23 cellular contexts compared by ENCODE assay signal in genomic region chr7:44434201-44434600, GRCh38. TPM values are rescaled to one million over a fixed set of nuclear protein-coding genes. Genes with fewer than 3 reads are reported as not detected.
A peak's percentile ranks its signal among the peaks of the same experiment; 100 is the strongest.
DNase-seq lines count a peak whose midpoint lies in the region; ATAC-seq, FAIRE-seq and TF ChIP-seq lines count a peak whose summit lies in the region.
"Had no signal": no experiment of that assay in that cellular context is flagged by ENCODE, and none has a peak within 500 bp of the region (broad histone marks: within the 10 kb centered on the region; RNA-seq: fewer than 3 reads in every experiment).

No MANE protein-coding gene starts in this region.

- H3K36me3 Mint-ChIP-seq in activated naive CD8-positive, alpha-beta T cell treated with anti-CD3 and anti-CD28 coated beads for 36 hours: peaks cover 20% of the 10 kb centered on the region
- H3K36me3 Mint-ChIP-seq in activated naive CD8-positive, alpha-beta T cell treated with anti-CD3 and anti-CD28 coated beads, Interleukin-2, amount 50 U/mL, for 24 hours (ENCODE audit: low read depth): peaks cover 19% of the 10 kb centered on the region
- H3K36me3 Mint-ChIP-seq in brain: peaks cover 9% of the 10 kb centered on the region

- H3K4me1 ChIP-seq in right cardiac atrium (ENCODE audit: control insufficient read depth, insufficient read depth, low read length): no peaks in the 10 kb centered on the region
- H3K4me1 ChIP-seq: vagina had no signal

- no peaks in the 10 kb centered on the region for H3K27me3 Mint-ChIP-seq in activated naive CD8-positive, alpha-beta T cell treated with anti-CD3 and anti-CD28 coated beads for 36 hours
- H3K27me3 Mint-ChIP-seq in activated naive CD8-positive, alpha-beta T cell treated with anti-CD3 and anti-CD28 coated beads, Interleukin-2, amount 50 U/mL, for 24 hours: no peaks in the 10 kb centered on the region
- no peaks in the 10 kb centered on the region for H3K27me3 Mint-ChIP-seq in brain
- H3K27me3 Mint-ChIP-seq: activated naive CD8-positive, alpha-beta T cell treated with anti-CD3 and anti-CD28 coated beads, Interleukin-2, amount 10 ng/mL, durations not matched to agents 7 days and 5 days; progenitor cell of endocrine pancreas; stimulated activated memory B cell treated with anti-CD40 and anti-IgM and Interleukin-4, amounts not matched to agents 10 μg/mL and 1 μg/mL and 100 μg/mL, for 72 hours had no signal

- peaks cover 2% of the 10 kb centered on the region for H3K9me3 Mint-ChIP-seq in activated naive CD8-positive, alpha-beta T cell treated with anti-CD3 and anti-CD28 coated beads for 36 hours
- no peaks in the 10 kb centered on the region for H3K9me3 Mint-ChIP-seq in activated naive CD8-positive, alpha-beta T cell treated with anti-CD3 and anti-CD28 coated beads, Interleukin-2, amount 50 U/mL, for 24 hours
- H3K9me3 Mint-ChIP-seq in brain: no peaks in the 10 kb centered on the region
- H3K9me3 Mint-ChIP-seq: activated naive CD8-positive, alpha-beta T cell treated with anti-CD3 and anti-CD28 coated beads, Interleukin-2, amount 10 ng/mL, durations not matched to agents 7 days and 5 days; activated T-cell treated with anti-CD3 and anti-CD28 coated beads, Interleukin-2, amount 50 U/mL, for 72 hours; CD14-positive monocyte; nephron; stimulated activated memory B cell treated with anti-CD40 and anti-IgM and Interleukin-4, amounts not matched to agents 10 μg/mL and 1 μg/mL and 100 μg/mL, for 72 hours had no signal

- H3K4me3 ChIP-seq in right cardiac atrium (ENCODE audit: low read length): no peak overlapping the region
- H3K4me3 ChIP-seq: GM23248, skin epidermis, vagina had no signal

- 65% methylated on average over 7 of the region's 7 CpGs for WGBS in right cardiac atrium

- FAIRE-seq in urothelium cell line (lab: Jason Lieb, UNC): peak; percentile 65

- H3K27me3 ChIP-seq in right cardiac atrium (ENCODE audit: control insufficient read depth, insufficient read depth): no peaks in the 10 kb centered on the region
- H3K27me3 ChIP-seq: vagina had no signal

- H3K9me3 ChIP-seq in right cardiac atrium (ENCODE audit: control insufficient read depth, low read length): no peaks in the 10 kb centered on the region
- H3K9me3 ChIP-seq: vagina had no signal

- H3K4me1 Mint-ChIP-seq in activated naive CD8-positive, alpha-beta T cell treated with anti-CD3 and anti-CD28 coated beads for 36 hours: peaks cover 47% of the 10 kb centered on the region
- H3K4me1 Mint-ChIP-seq in activated naive CD8-positive, alpha-beta T cell treated with anti-CD3 and anti-CD28 coated beads, Interleukin-2, amount 50 U/mL, for 24 hours: peaks cover 55% of the 10 kb centered on the region
- H3K4me1 Mint-ChIP-seq in brain: peaks cover 14% of the 10 kb centered on the region
- H3K4me1 Mint-ChIP-seq: CD14-positive monocyte had no signal

- DNase-seq in activated naive CD8-positive, alpha-beta T cell treated with anti-CD3 and anti-CD28 coated beads for 36 hours: no peak
- no peak for DNase-seq in activated naive CD8-positive, alpha-beta T cell treated with anti-CD3 and anti-CD28 coated beads, Interleukin-2, amount 50 U/mL, for 24 hours
- DNase-seq in right cardiac atrium: no peak
- DNase-seq in urothelium cell line (ENCODE audit: low spot score): no peak
- no peak for DNase-seq in AML-193 (lab: John Stamatoyannopoulos, UW)
- DNase-seq in NCI-H446 (lab: John Stamatoyannopoulos, UW): no peak
- no peak for DNase-seq in NCI-H524 treated with DMSO at 0.1 percent for 48 hours (lab: John Stamatoyannopoulos, UW)
- DNase-seq: activated naive CD8-positive, alpha-beta T cell treated with anti-CD3 and anti-CD28 coated beads, Interleukin-2, amount 10 ng/mL, durations not matched to agents 7 days and 5 days; activated T-cell treated with anti-CD3 and anti-CD28 coated beads, Interleukin-2, amount 50 U/mL, for 72 hours; GM23248; left colon; NCI-H1105 treated with DMSO at 0.1 percent for 48 hours; NCI-H2081; NCI-H446 treated with DMSO at 0.1 percent for 48 hours; RPMI8226; stimulated activated CD4-positive, alpha-beta T cell treated with anti-CD3 and anti-CD28 coated beads, Interleukin-2, amount 100 ng/mL, for 24 hours had no signal

- intact Hi-C loops in right cardiac atrium (cut with DNase I): no loop called here

- no peak overlapping the region for H3K27ac ChIP-seq in right cardiac atrium (ENCODE audit: low read length)
- H3K27ac ChIP-seq: GM23248, skin epidermis, vagina had no signal

- ATAC-seq in activated naive CD8-positive, alpha-beta T cell treated with anti-CD3 and anti-CD28 coated beads, Interleukin-2, amount 50 U/mL, for 24 hours: no peak
- peak; percentile 48 to 54 for ATAC-seq in right cardiac atrium
- ATAC-seq: activated T-cell treated with anti-CD3 and anti-CD28 coated beads, Interleukin-2, amount 50 U/mL, for 72 hours; left colon; stimulated activated memory B cell treated with anti-CD40 and anti-IgM and Interleukin-4, amounts not matched to agents 10 μg/mL and 1 μg/mL and 100 μg/mL, for 72 hours had no signal

- H3K4me3 Mint-ChIP-seq in activated naive CD8-positive, alpha-beta T cell treated with anti-CD3 and anti-CD28 coated beads for 36 hours: no peak overlapping the region
- H3K4me3 Mint-ChIP-seq in activated naive CD8-positive, alpha-beta T cell treated with anti-CD3 and anti-CD28 coated beads, Interleukin-2, amount 50 U/mL, for 24 hours: no peak overlapping the region
- no peak overlapping the region for H3K4me3 Mint-ChIP-seq in brain
- H3K4me3 Mint-ChIP-seq: activated naive CD8-positive, alpha-beta T cell treated with anti-CD3 and anti-CD28 coated beads, Interleukin-2, amount 10 ng/mL, durations not matched to agents 7 days and 5 days; activated T-cell treated with anti-CD3 and anti-CD28 coated beads, Interleukin-2, amount 50 U/mL, for 72 hours; CD14-positive monocyte; nephron; stimulated activated memory B cell treated with anti-CD40 and anti-IgM and Interleukin-4, amounts not matched to agents 10 μg/mL and 1 μg/mL and 100 μg/mL, for 72 hours had no signal

- TF ChIP-seq CTCF in brain (conservative IDR thresholded peaks at IDR 0.05): no peak

- peak overlapping the region; percentile 12 for H3K27ac Mint-ChIP-seq in activated naive CD8-positive, alpha-beta T cell treated with anti-CD3 and anti-CD28 coated beads for 36 hours
- H3K27ac Mint-ChIP-seq in activated naive CD8-positive, alpha-beta T cell treated with anti-CD3 and anti-CD28 coated beads, Interleukin-2, amount 50 U/mL, for 24 hours: no peak overlapping the region
- H3K27ac Mint-ChIP-seq in brain: peak overlapping the region in 4 of 5 experiments; percentile 16 to 82 (median 38)
- H3K27ac Mint-ChIP-seq: activated naive CD8-positive, alpha-beta T cell treated with anti-CD3 and anti-CD28 coated beads, Interleukin-2, amount 10 ng/mL, durations not matched to agents 7 days and 5 days; activated T-cell treated with anti-CD3 and anti-CD28 coated beads, Interleukin-2, amount 50 U/mL, for 72 hours; nephron; progenitor cell of endocrine pancreas; stimulated activated memory B cell treated with anti-CD40 and anti-IgM and Interleukin-4, amounts not matched to agents 10 μg/mL and 1 μg/mL and 100 μg/mL, for 72 hours had no signal

RNA-seq across cellular contexts. Expression of gene NUDCD3, which starts 56.3 kb away (rescaled TPM):
- 10 to 100 TPM; 94.9 to 96.9 TPM for total RNA-seq in activated naive CD8-positive, alpha-beta T cell treated with anti-CD3 and anti-CD28 coated beads for 36 hours
- polyA plus RNA-seq in brain (ENCODE audit: insufficient read depth, low read depth, low replicate concordance) (191 TPM), right cardiac atrium (29.0 TPM)
- total RNA-seq in right cardiac atrium: 100 to 1,000 TPM in 3 of 4 donors, 10 to 100 TPM in 1; 92.4 to 108 (median 104) TPM
